Comparison of ENCODE assay signal across 21 cellular contexts in the genomic region with DNA sequence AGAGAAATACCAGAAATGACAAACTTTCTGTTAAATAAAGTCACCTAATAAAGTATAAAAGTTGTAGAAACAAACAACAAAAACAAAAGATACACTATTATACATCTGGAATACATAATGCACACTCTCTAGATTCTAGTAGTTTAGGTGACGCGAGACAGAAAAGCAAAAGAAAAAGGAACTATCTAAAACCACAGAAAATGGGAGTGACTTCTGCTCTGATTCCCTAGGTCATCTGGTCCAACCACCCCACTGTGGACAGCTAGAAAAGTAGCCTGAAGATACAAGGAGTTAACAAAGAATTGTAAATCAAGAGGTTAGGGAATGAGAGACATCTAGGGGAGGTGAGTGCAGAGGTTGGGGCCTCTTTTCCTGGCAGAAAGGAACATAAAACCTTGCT. TPM values are rescaled to one million over a fixed set of nuclear protein-coding genes. Genes with fewer than 3 reads are reported as not detected.
DNase-seq lines count a peak whose midpoint lies in the region; ATAC-seq, FAIRE-seq and TF ChIP-seq lines count a peak whose summit lies in the region.
"Had no signal": no experiment of that assay in that cellular context is flagged by ENCODE, and none has a peak within 500 bp of the region (broad histone marks: within the 10 kb centered on the region; RNA-seq: fewer than 3 reads in every experiment).

No MANE protein-coding gene starts in this region.

- FAIRE-seq in frontal cortex (lab: Jason Lieb, UNC) = peak; percentile 8
- FAIRE-seq: GM12891 had no signal

- no peak overlapping the region for H3K4me3 ChIP-seq in NB4 (ENCODE audit: low read depth, low read length)
- H3K4me3 ChIP-seq: ovary, testis had no signal

- ATAC-seq in GM18870 (IDR thresholded peaks at IDR 0.05; ENCODE audit: unreplicated experiment) = peak; percentile 72
- ATAC-seq in GM21723 (IDR thresholded peaks at IDR 0.05; ENCODE audit: unreplicated experiment) = peak; percentile 67
- no peak for ATAC-seq in HG03159 (IDR thresholded peaks at IDR 0.05; ENCODE audit: unreplicated experiment)
- ATAC-seq in HG03196 (IDR thresholded peaks at IDR 0.05; ENCODE audit: unreplicated experiment) = no peak
- ATAC-seq: left cardiac atrium had no signal

- DNase-seq in NB4 (ENCODE audit: low read depth) = peak; percentile 50
- no peak for DNase-seq in frontal cortex (ENCODE audit: low spot score in 2 of 2)
- DNase-seq in NCI-H2107 (lab: John Stamatoyannopoulos, UW) = no peak
- DNase-seq: activated effector memory CD4-positive, alpha-beta T cell treated with Interleukin-2 at 50 U/mL for 16 hours; amygdala; Calu3; cerebellar nuclear complex; left cardiac atrium; NCI-H1694 treated with DMSO at 0.1 percent for 48 hours; NCI-H446; ovary; SK-N-SH; stimulated activated CD4-positive, alpha-beta T cell treated with anti-CD3 and anti-CD28 coated beads, Interleukin-4, amount 100 ng/mL, for 24 hours; stimulated activated CD8-positive, alpha-beta memory T cell treated with anti-CD3 and anti-CD28 coated beads, Interleukin-4, amount 100 ng/mL, for 48 hours; testis; WERI-Rb-1 had no signal

- TF ChIP-seq POLR2A in NB4 (IDR thresholded peaks at IDR 0.05; ENCODE audit: extremely low read depth, insufficient read length) = no peak

- TF ChIP-seq CTCF in NB4 (IDR thresholded peaks at IDR 0.05; ENCODE audit: low read depth, low read length) = no peak

RNA-seq across cellular contexts. Expression of gene DHX36, which starts 39.1 kb away (rescaled TPM):
- 114 TPM for total RNA-seq in frontal cortex

Comparison
In these comparisons a context has a peak if more than half of its experiments do, and no peak if none do; other contexts are left out.
1. ATAC-seq: peak in GM18870 (single experiment) and GM21723 (single experiment); none in HG03159 (single experiment) and HG03196 (single experiment).